In genomic region chr4:3627456-3627855, GRCh38 we compare ENCODE assay signal across 5 cellular contexts.
DNase-seq lines count a peak whose midpoint lies in the region; FAIRE-seq and TF ChIP-seq lines count a peak whose summit lies in the region.
"Not testable (repeated sequence)": the region's sequence is repeated elsewhere in the genome, so short reads cannot be mapped to it uniquely, and the experiment has no call there.

No MANE protein-coding gene starts in this region.

- not testable (repeated sequence) for TF ChIP-seq POLR2A in spleen (IDR thresholded peaks at IDR 0.05)

- H4K91ac ChIP-seq in neuronal stem cell (ENCODE audit: low read depth, low read length, poor library complexity), result not testable (repeated sequence)

- not testable (repeated sequence) for H3K9me3 Mint-ChIP-seq in chondrocyte (ENCODE audit: low read depth)

- H3K23ac ChIP-seq in neuronal stem cell (ENCODE audit: low read depth, low read length, poor library complexity), result not testable (repeated sequence)

- DNase-seq in chondrocyte (ENCODE audit: low spot score) (peak; percentile 75), kidney (peak; percentile 31), spleen (peak; percentile 47)
- DNase-seq in neuronal stem cell (ENCODE audit: low spot score), result not testable (repeated sequence)

- H2BK5ac ChIP-seq in neuronal stem cell (ENCODE audit: low read length), result not testable (repeated sequence)

- not testable (repeated sequence) for H3K36me3 ChIP-seq in HEK293 (ENCODE audit: control insufficient read depth in 2 of 2, insufficient read depth in 1 of 2, low read length in 2 of 2); kidney (ENCODE audit: control insufficient read depth in 1 of 2, insufficient read depth in 2 of 2, low read length in 2 of 2); neuronal stem cell (replicated peaks in 1 of 2; ENCODE audit: control insufficient read depth in 2 of 2, insufficient read depth in 2 of 2, low read length in 2 of 2); spleen

- intact Hi-C loops in kidney (cut with DNase I); spleen (cut with DNase I; ENCODE audit: low total_unique reads): not testable (repeated sequence)

- H3K27me3 Mint-ChIP-seq in chondrocyte (ENCODE audit: low read depth), result peaks cover 23% of the 10 kb centered on the region

- peak overlapping the region; percentile 63 for H2AK5ac ChIP-seq in neuronal stem cell (ENCODE audit: low read depth, low read length)

- H3K4me2 ChIP-seq in neuronal stem cell (ENCODE audit: insufficient read depth, low read length, poor library complexity, severe bottlenecking), result not testable (repeated sequence)

- H4K8ac ChIP-seq in neuronal stem cell (ENCODE audit: low read depth, low read length), result not testable (repeated sequence)

- not testable (repeated sequence) for H3K4me3 ChIP-seq in HEK293 (ENCODE audit: low read depth, low read length); kidney (ENCODE audit: low read length in 2 of 2); neuronal stem cell (ENCODE audit: low read length in 2 of 2); spleen

- not testable (repeated sequence) for TF ChIP-seq CTCF in HEK293 (tag by site-specific recombination; IDR thresholded peaks at IDR 0.05); chondrocyte (IDR thresholded peaks at IDR 0.05); kidney (IDR thresholded peaks at IDR 0.05; ENCODE audit: borderline replicate concordance, extremely low read depth, insufficient read depth); spleen (IDR thresholded peaks at IDR 0.05 in 8 of 11, conservative IDR thresholded peaks at IDR 0.05 in 3 of 11)

- not testable (repeated sequence) for H3K9me3 ChIP-seq in HEK293 (ENCODE audit: control insufficient read depth, insufficient read depth, low read depth, low read length); kidney (ENCODE audit: control insufficient read depth in 1 of 2, low read length in 2 of 2); neuronal stem cell (replicated peaks in 1 of 2; ENCODE audit: control insufficient read depth in 2 of 2, insufficient read depth in 1 of 2, low read depth in 1 of 2, low read length in 2 of 2); spleen

- not testable (repeated sequence) for H3K79me1 ChIP-seq in neuronal stem cell (ENCODE audit: low read depth, low read length)

- H3K14ac ChIP-seq in neuronal stem cell (ENCODE audit: low read length), result not testable (repeated sequence)

- POLR2A ChIA-PET in HEK293 (lab: Yijun Ruan, JAX), result not testable (repeated sequence)

- not testable (repeated sequence) for H3K36me3 Mint-ChIP-seq in chondrocyte (ENCODE audit: low read depth)

- FAIRE-seq in kidney (lab: Jason Lieb, UNC), result not testable (repeated sequence)

- WGBS in neuronal stem cell (ENCODE audit: extremely low coverage in 2 of 2, insufficient read length in 2 of 2, insufficient replicate concordance in 1 of 2), 2 donors, result no CpG with 5 or more reads among the region's 8 CpGs
- WGBS in spleen, 5 donors, result 76 to 89% (median 81%) methylated on average over 7 to 8 of the region's 8 CpGs

- H3K4me3 Mint-ChIP-seq in chondrocyte (ENCODE audit: unreplicated experiment), result not testable (repeated sequence)

- not testable (repeated sequence) for H3K4ac ChIP-seq in neuronal stem cell (ENCODE audit: low read length)

- H2BK15ac ChIP-seq in neuronal stem cell (ENCODE audit: low read length), result not testable (repeated sequence)

- not testable (repeated sequence) for H3K27me3 ChIP-seq in neuronal stem cell (ENCODE audit: control insufficient read depth in 3 of 3, insufficient read depth in 3 of 3, low read depth in 1 of 3, low read length in 3 of 3)
- peaks cover 0 to 61% (median 0%) of the 10 kb centered on the region in 7 donors for H3K27me3 ChIP-seq in spleen (replicated peaks in 1 of 7)

- not testable (repeated sequence) for H3K9ac ChIP-seq in kidney (ENCODE audit: low read length in 2 of 2); neuronal stem cell (ENCODE audit: low read depth, low read length, poor library complexity)

- not testable (repeated sequence) for H2BK12ac ChIP-seq in neuronal stem cell (ENCODE audit: low read length)

- not testable (repeated sequence) for H3K18ac ChIP-seq in neuronal stem cell (ENCODE audit: low read length)

- not testable (repeated sequence) for H3K27ac ChIP-seq in HEK293 (ENCODE audit: extremely low read depth, low read depth, low read length); kidney (ENCODE audit: low read depth in 2 of 2, low read length in 2 of 2); neuronal stem cell (replicated peaks; ENCODE audit: low read length); spleen

- H3K4me1 ChIP-seq in HEK293 (ENCODE audit: control insufficient read depth, insufficient read depth, low read length); kidney (ENCODE audit: control insufficient read depth in 1 of 2, insufficient read depth in 1 of 2, low read depth in 1 of 2, low read length in 2 of 2); spleen: not testable (repeated sequence)
- H3K4me1 ChIP-seq in neuronal stem cell (ENCODE audit: control insufficient read depth in 2 of 2, insufficient read depth in 1 of 2, low read depth in 1 of 2, low read length in 2 of 2), result peaks cover 15 to 24% of the 10 kb centered on the region in 2 donors

- not testable (repeated sequence) for H3K4me1 Mint-ChIP-seq in chondrocyte (ENCODE audit: low read depth)

- H2AFZ ChIP-seq in neuronal stem cell (ENCODE audit: low read length), result not testable (repeated sequence)

- CTCF ChIA-PET in HEK293 (lab: Yijun Ruan, JAX), result not testable (repeated sequence)

- H2BK120ac ChIP-seq in neuronal stem cell (ENCODE audit: low read depth, low read length), result not testable (repeated sequence)

- H3K27ac Mint-ChIP-seq in chondrocyte (ENCODE audit: unreplicated experiment), result not testable (repeated sequence)

TF ChIP-seq in HEK293, 187 proteins besides CTCF, POLR2A, EP300 and RAD21:
- peak; percentile 79 for TF ChIP-seq ZNF548 (tag by site-specific recombination; IDR thresholded peaks at IDR 0.05)
- peak; percentile 16; the same call in 1 of the 2 replicates for TF ChIP-seq EGR2 (tag by site-specific recombination; IDR thresholded peaks at IDR 0.05; ENCODE audit: low read depth)
